ENCODE assay signal across 16 cellular contexts in the genomic region with DNA sequence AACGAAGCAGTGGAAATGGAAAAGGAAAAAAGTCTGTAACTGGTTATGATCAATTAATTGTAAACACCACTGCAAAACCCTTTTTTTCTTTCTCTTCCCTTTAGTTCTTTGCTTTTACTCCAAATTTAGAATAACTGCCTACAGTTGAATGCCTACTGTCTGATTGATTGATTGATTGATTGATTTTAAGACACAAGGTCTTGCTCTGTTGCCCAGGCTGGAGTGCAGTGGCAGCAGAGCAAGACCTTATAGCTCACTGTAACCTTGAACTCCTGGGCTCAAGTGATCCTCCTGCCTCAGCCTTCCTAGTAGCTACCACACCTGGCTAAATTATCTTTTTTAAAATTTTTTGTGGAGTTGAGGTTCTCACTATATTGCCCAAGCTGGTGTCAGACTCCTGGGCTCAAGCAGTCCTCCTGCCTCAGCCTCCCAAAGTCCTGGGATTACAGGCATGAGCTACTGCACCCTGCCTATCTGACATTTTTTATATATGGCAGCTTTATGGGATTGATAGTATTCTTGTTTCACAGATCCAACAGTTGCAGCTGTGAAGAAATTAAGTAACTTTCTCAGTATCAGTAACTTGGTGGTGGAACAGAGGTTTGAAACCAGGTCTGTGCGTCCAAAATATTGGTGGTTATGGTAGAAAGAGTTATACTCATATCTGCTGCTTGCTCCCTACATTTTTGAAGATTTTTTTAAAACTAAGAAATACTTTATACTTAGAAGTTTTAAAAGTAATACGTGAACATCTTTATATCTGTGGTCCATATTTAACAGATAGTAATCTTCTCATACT. TPM values are rescaled to one million over a fixed set of nuclear protein-coding genes. Genes with fewer than 3 reads are reported as not detected.
DNase-seq lines count a peak whose midpoint lies in the region; ATAC-seq and TF ChIP-seq lines count a peak whose summit lies in the region.
"Had no signal": no experiment of that assay in that cellular context is flagged by ENCODE, and none has a peak within 500 bp of the region (broad histone marks: within the 10 kb centered on the region; RNA-seq: fewer than 3 reads in every experiment).

No MANE protein-coding gene starts in this region.

- H3K36me3 Mint-ChIP-seq in CD4-positive, alpha-beta memory T cell, result peaks cover 3 to 16% of the 10 kb centered on the region in 2 donors
- no peaks in the 10 kb centered on the region for H3K36me3 Mint-ChIP-seq in naive B cell
- H3K36me3 Mint-ChIP-seq in T-helper 2 cell treated with Interferon-gamma antibody and Interleukin-4, amounts not matched to agents 5 μg/mL and 100 μg/mL, for 36 hours (ENCODE audit: low read depth), result peaks cover 18% of the 10 kb centered on the region

- peaks cover 31 to 67% (median 48%) of the 10 kb centered on the region in 4 donors for H3K4me1 Mint-ChIP-seq in CD4-positive, alpha-beta memory T cell
- H3K4me1 Mint-ChIP-seq in naive B cell, result peaks cover 17 to 87% (median 49%) of the 10 kb centered on the region in 3 donors
- peaks cover 32% of the 10 kb centered on the region for H3K4me1 Mint-ChIP-seq in T-helper 2 cell treated with Interferon-gamma antibody and Interleukin-4, amounts not matched to agents 5 μg/mL and 100 μg/mL, for 36 hours (ENCODE audit: low read depth)

- ATAC-seq in GM18909 (IDR thresholded peaks at IDR 0.05; ENCODE audit: poor library complexity, unreplicated experiment) (peak; percentile 49), naive B cell (ENCODE audit: low read depth in 2 of 2) (no peak)
- ATAC-seq: left cardiac atrium, SK-N-SH treated with all-trans-retinoic acid at 6 μM for 48 hours, upper lobe of right lung had no signal

- POLR2A ChIA-PET in CD4-positive, alpha-beta memory T cell (lab: Charles Lee; ENCODE audit: partially characterized antibody), result interaction anchor here (1.1 kb wide), 1 partner anchor 12 kb away, joined by 4 read pairs; the partner anchor contains the start of gene UBE2K

- no peak for DNase-seq in CD4-positive, alpha-beta memory T cell
- no peak for DNase-seq in naive B cell
- DNase-seq in T-helper 2 cell treated with Interferon-gamma antibody and Interleukin-4, amounts not matched to agents 5 μg/mL and 100 μg/mL, for 36 hours (ENCODE audit: low spot score), result no peak
- no peak for DNase-seq in putamen (ENCODE audit: low spot score)
- DNase-seq in stimulated activated CD8-positive, alpha-beta memory T cell treated with anti-CD3 and anti-CD28 coated beads, Interleukin-4, amount 100 ng/mL, for 48 hours, result no peak
- no peak for DNase-seq in iPS-NIHi7 (ENCODE audit: extremely low spot score)
- DNase-seq: activated CD4-positive, alpha-beta T cell treated with anti-CD3 and anti-CD28 coated beads, Interleukin-2, amount 50 U/mL, for 48 hours; foreskin fibroblast; left cardiac atrium; NCI-H2029 treated with DMSO at 0.1 percent for 48 hours; NCI-H69; stimulated activated naive CD4-positive, alpha-beta T cell treated with Interleukin-2 at 50 U/mL for 16 hours; upper lobe of right lung had no signal

- CTCF ChIA-PET in CD4-positive, alpha-beta memory T cell (lab: Charles Lee; ENCODE audit: partially characterized antibody), result interaction anchor here (0.5 to 1.3 kb wide), 4 partner anchors 12 to 1727 kb away, joined by 3 to 4 read pairs (median 4); partner anchors contain the start of gene UBE2K

- no peak overlapping the region for H3K27ac ChIP-seq in CD4-positive, alpha-beta memory T cell (ENCODE audit: low read depth, low read length)
- peak overlapping the region; percentile 38; the same call in 1 of the 2 replicates for H3K27ac ChIP-seq in KMS-11
- H3K27ac ChIP-seq: upper lobe of right lung had no signal

- peak overlapping the region in 1 of 8 donors; percentile 28 for H3K4me3 Mint-ChIP-seq in CD4-positive, alpha-beta memory T cell
- H3K4me3 Mint-ChIP-seq in naive B cell, result no peak overlapping the region
- no peak overlapping the region for H3K4me3 Mint-ChIP-seq in T-helper 2 cell treated with Interferon-gamma antibody and Interleukin-4, amounts not matched to agents 5 μg/mL and 100 μg/mL, for 36 hours

- H3K9me3 ChIP-seq in CD4-positive, alpha-beta memory T cell (ENCODE audit: control insufficient read depth in 1 of 2, low read length in 2 of 2), result no peaks in the 10 kb centered on the region
- H3K9me3 ChIP-seq: upper lobe of right lung had no signal

- H3K79me2 ChIP-seq in KMS-11 (ENCODE audit: insufficient read depth, low read depth), result peaks cover 88% of the 10 kb centered on the region

- H3K27ac Mint-ChIP-seq in CD4-positive, alpha-beta memory T cell, result peak overlapping the region in 4 of 7 donors; percentile 23 to 90 (median 62)
- H3K27ac Mint-ChIP-seq in naive B cell, result peak overlapping the region; percentile 59 to 90 (median 76)
- H3K27ac Mint-ChIP-seq in T-helper 2 cell treated with Interferon-gamma antibody and Interleukin-4, amounts not matched to agents 5 μg/mL and 100 μg/mL, for 36 hours, result no peak overlapping the region

- H3K4me2 ChIP-seq in KMS-11, result no peak overlapping the region; the same call in 1 of the 2 replicates

- no peaks in the 10 kb centered on the region for H3K27me3 ChIP-seq in CD4-positive, alpha-beta memory T cell (ENCODE audit: insufficient read depth, low read length)
- no peaks in the 10 kb centered on the region for H3K27me3 ChIP-seq in KMS-11 (ENCODE audit: insufficient read depth, low read depth)
- H3K27me3 ChIP-seq: upper lobe of right lung had no signal

- no peak for TF ChIP-seq CTCF in KMS-11 (conservative IDR thresholded peaks at IDR 0.05; ENCODE audit: low read depth, low read length)

- peaks cover 33% of the 10 kb centered on the region for H3K4me1 ChIP-seq in CD4-positive, alpha-beta memory T cell (ENCODE audit: insufficient read depth, low read length)
- peaks cover 57% of the 10 kb centered on the region for H3K4me1 ChIP-seq in KMS-11 (ENCODE audit: low read depth, poor library complexity, severe bottlenecking)

- no peak overlapping the region for H2AFZ ChIP-seq in KMS-11 (ENCODE audit: low read depth)

- peaks cover 4% of the 10 kb centered on the region; the same call in 1 of the 2 replicates for H4K20me1 ChIP-seq in KMS-11 (ENCODE audit: insufficient read depth)

- H3K4me3 ChIP-seq in CD4-positive, alpha-beta memory T cell (ENCODE audit: low read length in 2 of 2), result no peak overlapping the region
- no peak overlapping the region for H3K4me3 ChIP-seq in KMS-11 (IDR thresholded peaks at IDR 0.05; ENCODE audit: insufficient read depth, low read depth, low read length)
- H3K4me3 ChIP-seq: upper lobe of right lung had no signal

- H3K27me3 Mint-ChIP-seq in CD4-positive, alpha-beta memory T cell, result no peaks in the 10 kb centered on the region
- no peaks in the 10 kb centered on the region for H3K27me3 Mint-ChIP-seq in naive B cell
- H3K27me3 Mint-ChIP-seq in T-helper 2 cell treated with Interferon-gamma antibody and Interleukin-4, amounts not matched to agents 5 μg/mL and 100 μg/mL, for 36 hours (ENCODE audit: low read depth), result no peaks in the 10 kb centered on the region

- intact Hi-C loops in CD4-positive, alpha-beta memory T cell (cut with micrococcal nuclease), result no loop called here

- H3K9ac ChIP-seq in KMS-11, result no peak overlapping the region

- no peaks in the 10 kb centered on the region for H3K36me3 ChIP-seq in CD4-positive, alpha-beta memory T cell (ENCODE audit: insufficient read depth, low read length)
- H3K36me3 ChIP-seq in KMS-11 (ENCODE audit: insufficient read depth), result no peaks in the 10 kb centered on the region
- H3K36me3 ChIP-seq: upper lobe of right lung had no signal

- no peaks in the 10 kb centered on the region for H3K9me3 Mint-ChIP-seq in CD4-positive, alpha-beta memory T cell
- H3K9me3 Mint-ChIP-seq in naive B cell, result no peaks in the 10 kb centered on the region
- no peaks in the 10 kb centered on the region for H3K9me3 Mint-ChIP-seq in T-helper 2 cell treated with Interferon-gamma antibody and Interleukin-4, amounts not matched to agents 5 μg/mL and 100 μg/mL, for 36 hours

RNA-seq across cellular contexts. Expression of gene UBE2K, which starts 12.4 kb away (rescaled TPM):
- total RNA-seq in CD4-positive, alpha-beta memory T cell, result 10 to 100 TPM; 45.0 to 51.2 TPM
- 10 to 100 TPM; 53.9 to 79.5 TPM for polyA plus RNA-seq in CD4-positive, alpha-beta memory T cell
- 10 to 100 TPM; 60.0 to 81.2 (median 69.2) TPM for polyA plus RNA-seq in naive B cell (ENCODE audit: low read depth in 6 of 6)
